Comparison of ENCODE assay signal across 19 cellular contexts in the genomic region with DNA sequence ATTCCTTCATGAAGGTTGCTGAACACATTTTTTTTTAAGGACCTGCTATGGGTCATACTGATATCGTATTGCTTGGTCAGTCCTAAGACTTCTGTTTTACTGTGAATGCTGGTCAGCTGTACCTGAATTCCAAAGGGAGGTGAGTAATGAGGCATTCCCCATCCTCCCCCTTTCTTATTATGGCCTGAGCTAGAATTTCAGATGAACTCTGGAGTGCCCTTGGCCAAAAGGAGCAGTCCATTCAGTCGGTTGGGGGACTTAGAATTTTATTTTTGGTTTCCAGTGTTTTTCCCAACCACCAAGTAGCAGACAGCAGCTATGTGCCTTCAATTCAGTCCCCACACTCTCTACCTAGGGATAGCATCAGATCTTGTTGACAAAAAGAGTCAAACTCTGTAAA. TPM values are rescaled to one million over a fixed set of nuclear protein-coding genes. Genes with fewer than 3 reads are reported as not detected.
A peak's percentile ranks its signal among the peaks of the same experiment; 100 is the strongest.
DNase-seq lines count a peak whose midpoint lies in the region; ATAC-seq, FAIRE-seq and TF ChIP-seq lines count a peak whose summit lies in the region.
"Had no signal": no experiment of that assay in that cellular context is flagged by ENCODE, and none has a peak within 500 bp of the region (broad histone marks: within the 10 kb centered on the region; RNA-seq: fewer than 3 reads in every experiment).

No MANE protein-coding gene starts in this region.

- H2BK5ac ChIP-seq in trophoblast cell (ENCODE audit: low read depth, low read length, poor library complexity): no peak overlapping the region

- H3K9ac ChIP-seq in PC-3 (ENCODE audit: low read length): no peak overlapping the region
- H3K9ac ChIP-seq in trophoblast cell (ENCODE audit: low read length): no peak overlapping the region

- no peaks in the 10 kb centered on the region for H4K20me1 ChIP-seq in PC-3 (ENCODE audit: low read length)

- no peaks in the 10 kb centered on the region for H3K9me3 Mint-ChIP-seq in natural killer cell
- H3K9me3 Mint-ChIP-seq: HFFc6 had no signal

- POLR2A ChIA-PET in PC-3 (lab: Charles Lee; ENCODE audit: unreplicated experiment): no interaction called here

- no peak overlapping the region for H3K18ac ChIP-seq in trophoblast cell (ENCODE audit: low read length)

- H3K4me1 Mint-ChIP-seq in natural killer cell: peaks cover under 1 to 1% of the 10 kb centered on the region in 2 donors
- H3K4me1 Mint-ChIP-seq: CD4-positive, alpha-beta memory T cell had no signal

- no peak overlapping the region for H2AK5ac ChIP-seq in trophoblast cell (ENCODE audit: low read length)

- WGBS in trophoblast cell (ENCODE audit: extremely low coverage, insufficient coverage, insufficient read length): no CpG with 5 or more reads among the region's 2 CpGs

- no peak overlapping the region for H3K4me2 ChIP-seq in PC-3 (ENCODE audit: low read length)
- H3K4me2 ChIP-seq in trophoblast cell (ENCODE audit: low read length): no peak overlapping the region
- H3K4me2 ChIP-seq: GM23338 had no signal

- H3K14ac ChIP-seq in trophoblast cell (ENCODE audit: low read length): no peak overlapping the region

- no peak overlapping the region for H2AFZ ChIP-seq in PC-3 (ENCODE audit: low read length)
- no peak overlapping the region for H2AFZ ChIP-seq in trophoblast cell (ENCODE audit: insufficient read depth, low read length, poor library complexity)
- H2AFZ ChIP-seq: GM23338 had no signal

- no peak overlapping the region for H4K91ac ChIP-seq in trophoblast cell (ENCODE audit: low read depth, low read length)

- no peaks in the 10 kb centered on the region for H3K36me3 ChIP-seq in PC-3 (ENCODE audit: low read depth, low read length)
- H3K36me3 ChIP-seq in trophoblast cell (ENCODE audit: control insufficient read depth in 1 of 2, insufficient read depth in 2 of 2, low read length in 2 of 2): no peaks in the 10 kb centered on the region

- H3K4me3 ChIP-seq in PC-3 (ENCODE audit: low read length) (no peak overlapping the region), trophoblast cell (ENCODE audit: low read depth, low read length) (no peak overlapping the region)
- H3K4me3 ChIP-seq: GM23338 had no signal

- no peak overlapping the region for H3K4ac ChIP-seq in trophoblast cell (ENCODE audit: low read depth, low read length)

- TF ChIP-seq CTCF in PC-3 (conservative IDR thresholded peaks at IDR 0.05; ENCODE audit: low read depth, low read length) (no peak), natural killer cell (IDR thresholded peaks at IDR 0.05) (no peak)

- FAIRE-seq in HTR-8/SVneo (lab: Jason Lieb, UNC): no peak
- FAIRE-seq: GM12891, GM18507 had no signal

- no peak overlapping the region for H3K27ac ChIP-seq in PC-3 (ENCODE audit: low read length)
- H3K27ac ChIP-seq in trophoblast cell (ENCODE audit: low read depth, low read length): no peak overlapping the region

- no peak overlapping the region for H3K4me3 Mint-ChIP-seq in natural killer cell
- H3K4me3 Mint-ChIP-seq: CD4-positive, alpha-beta memory T cell; GM23338; H9; HFFc6 had no signal

- H3K79me1 ChIP-seq in trophoblast cell (ENCODE audit: low read length): no peaks in the 10 kb centered on the region

- no peak overlapping the region for H4K8ac ChIP-seq in trophoblast cell (ENCODE audit: low read depth, low read length)

- H3F3A ChIP-seq in PC-3 (ENCODE audit: low read length, unreplicated experiment): no peaks in the 10 kb centered on the region

- ATAC-seq in PC-3 (no peak), HG03159 (IDR thresholded peaks at IDR 0.05; ENCODE audit: unreplicated experiment) (no peak), natural killer cell (no peak)
- ATAC-seq: GM23338, HCT116 had no signal

- peaks cover 7 to 11% of the 10 kb centered on the region in 2 donors for H3K27me3 Mint-ChIP-seq in natural killer cell (ENCODE audit: low read depth in 2 of 2)

- DNase-seq in PC-3: peak; percentile 9
- peak; percentile 59 for DNase-seq in left kidney (ENCODE audit: low read depth, low spot score)
- DNase-seq in trophoblast cell: peak; percentile 7 to 41
- DNase-seq in natural killer cell: no peak
- DNase-seq in HTR-8/SVneo (ENCODE audit: insufficient read length, low spot score): no peak
- DNase-seq: C1 segment of cervical spinal cord; Calu3; CD4-positive, alpha-beta memory T cell; COR-L47; DMS53; DMS79 treated with DMSO at 0.1 percent for 48 hours; GF-D8; H9; HFFc6 had no signal

- no peak overlapping the region for H2BK120ac ChIP-seq in trophoblast cell (ENCODE audit: insufficient read depth, low read length, poor library complexity)

- no TSS peak for BruUV-seq in PC-3 (replicated peaks; lab: Mats Ljungman, UMichigan)

- no peaks in the 10 kb centered on the region for H3K79me2 ChIP-seq in PC-3 (ENCODE audit: low read length)
- H3K79me2 ChIP-seq in trophoblast cell (ENCODE audit: control insufficient read depth, insufficient read depth, low read length, poor library complexity): no peaks in the 10 kb centered on the region

- no peaks in the 10 kb centered on the region for H3K9me3 ChIP-seq in PC-3 (ENCODE audit: low read length)
- no peaks in the 10 kb centered on the region for H3K9me3 ChIP-seq in trophoblast cell (ENCODE audit: insufficient read depth, low read depth, low read length)

- H2BK12ac ChIP-seq in trophoblast cell (ENCODE audit: low read length): no peak overlapping the region

- H3K36me3 Mint-ChIP-seq in natural killer cell: no peaks in the 10 kb centered on the region
- H3K36me3 Mint-ChIP-seq: CD4-positive, alpha-beta memory T cell had no signal

- no peaks in the 10 kb centered on the region for H3K4me1 ChIP-seq in PC-3 (ENCODE audit: insufficient read depth, low read length)
- no peaks in the 10 kb centered on the region for H3K4me1 ChIP-seq in trophoblast cell (ENCODE audit: control insufficient read depth in 1 of 2, insufficient read depth in 2 of 2, low read length in 2 of 2)

- 0 out of 2 replicates have a peak, but pooled peaks cover 5% of the 10 kb centered on the region for H3K9me2 ChIP-seq in PC-3 (replicated peaks; ENCODE audit: low read length)

- H3K27me3 ChIP-seq in PC-3 (ENCODE audit: low read length): no peaks in the 10 kb centered on the region
- H3K27me3 ChIP-seq in trophoblast cell (ENCODE audit: insufficient read depth, low read length): no peaks in the 10 kb centered on the region

- H3K27ac Mint-ChIP-seq in natural killer cell: no peak overlapping the region
- H3K27ac Mint-ChIP-seq: CD4-positive, alpha-beta memory T cell; GM23338; H9; HFFc6 had no signal

- no peak overlapping the region for H3K23ac ChIP-seq in trophoblast cell (ENCODE audit: low read length)

- no peak overlapping the region for H4K12ac ChIP-seq in trophoblast cell (ENCODE audit: low read depth, low read length)

- intact Hi-C loops in PC-3 (cut with micrococcal nuclease): no loop called here
- intact Hi-C loops in natural killer cell (cut with micrococcal nuclease): no loop called here

- CTCF ChIA-PET in PC-3 (lab: Charles Lee): no interaction called here

RNA-seq across cellular contexts. Expression of gene PDCL3, which starts 26.9 kb away (rescaled TPM):
- total RNA-seq in PC-3 (2014; rRNA removed) (20.7 and 27.2 TPM in 2 replicates), natural killer cell (10 to 100 TPM; 22.3 to 27.3 (median 24.8) TPM)
- 21.0 and 22.2 TPM in 2 replicates for polyA plus RNA-seq in trophoblast cell (2013)

Comparison
In these comparisons a context has a peak if more than half of its experiments do, and no peak if none do; other contexts are left out.
1. DNase-seq: peak in PC-3 (single experiment), left kidney (single experiment) and trophoblast cell (2 of 2); none in natural killer cell (single experiment) and HTR-8/SVneo (single experiment).